In genomic region chr12:52817699-52818238, GRCh38 we compare ENCODE assay signal across 19 cellular contexts. TPM values are rescaled to one million over a fixed set of nuclear protein-coding genes. Genes with fewer than 3 reads are reported as not detected.
A peak's percentile ranks its signal among the peaks of the same experiment; 100 is the strongest.
DNase-seq lines count a peak whose midpoint lies in the region; ATAC-seq and TF ChIP-seq lines count a peak whose summit lies in the region.
"Had no signal": no experiment of that assay in that cellular context is flagged by ENCODE, and none has a peak within 500 bp of the region (broad histone marks: within the 10 kb centered on the region; RNA-seq: fewer than 3 reads in every experiment).

No MANE protein-coding gene starts in this region.

- CTCF ChIA-PET in activated CD8-positive, alpha-beta T cell treated with anti-CD3 and anti-CD28 coated beads for 36 hours (lab: Charles Lee): interaction anchor here (1.1 to 1.7 kb wide), 3 partner anchors 48 to 163 kb away, joined by 4 to 7 read pairs (median 4); no protein-coding TSS in a partner anchor

- H3K4me1 ChIP-seq in GM23338 (ENCODE audit: insufficient read depth): no peaks in the 10 kb centered on the region
- no peaks in the 10 kb centered on the region for H3K4me1 ChIP-seq in HAP-1

- no peak overlapping the region for H3K27ac ChIP-seq in GM23338 (ENCODE audit: low read depth)
- H3K27ac ChIP-seq: C4-2B had no signal

- TF ChIP-seq CTCF in activated CD8-positive, alpha-beta T cell treated with anti-CD3 and anti-CD28 coated beads for 36 hours (IDR thresholded peaks at IDR 0.05): no peak
- TF ChIP-seq CTCF in GM23338 (conservative IDR thresholded peaks at IDR 0.05; ENCODE audit: low read depth in 2 of 2): no peak

- peaks cover 8% of the 10 kb centered on the region for H3K4me1 Mint-ChIP-seq in activated naive CD8-positive, alpha-beta T cell treated with anti-CD3 and anti-CD28 coated beads, Interleukin-2, amount 10 ng/mL, durations not matched to agents 7 days and 5 days
- H3K4me1 Mint-ChIP-seq in activated naive CD8-positive, alpha-beta T cell treated with anti-CD3 and anti-CD28 coated beads, Interleukin-2, amount 50 U/mL, for 24 hours: peaks cover 10% of the 10 kb centered on the region
- peaks cover 10% of the 10 kb centered on the region for H3K4me1 Mint-ChIP-seq in activated CD8-positive, alpha-beta T cell treated with anti-CD3 and anti-CD28 coated beads for 36 hours (ENCODE audit: low read depth)
- peaks cover 10 to 22% (median 15%) of the 10 kb centered on the region in 4 donors for H3K4me1 Mint-ChIP-seq in naive thymus-derived CD8-positive, alpha-beta T cell
- no peaks in the 10 kb centered on the region for H3K4me1 Mint-ChIP-seq in GM23338
- H3K4me1 Mint-ChIP-seq: IgD-negative memory B cell had no signal

- H3K36me3 ChIP-seq in GM23338 (ENCODE audit: insufficient read depth): no peaks in the 10 kb centered on the region
- H3K36me3 ChIP-seq in HAP-1 (replicated peaks): no peaks in the 10 kb centered on the region

- H3K4me2 ChIP-seq in GM23338: no peak overlapping the region

- POLR2A ChIA-PET in activated naive CD8-positive, alpha-beta T cell treated with anti-CD3 and anti-CD28 coated beads, Interleukin-2, amount 10 ng/mL, durations not matched to agents 7 days and 5 days (lab: Charles Lee): no interaction called here
- POLR2A ChIA-PET in activated CD8-positive, alpha-beta T cell treated with anti-CD3 and anti-CD28 coated beads for 36 hours (lab: Charles Lee): interaction anchor here (0.8 kb wide), 1 partner anchor 28 kb away, joined by 3 read pairs; no protein-coding TSS in a partner anchor
- POLR2A ChIA-PET in naive thymus-derived CD8-positive, alpha-beta T cell (lab: Charles Lee): no interaction called here

- H3K27me3 Mint-ChIP-seq in activated naive CD8-positive, alpha-beta T cell treated with anti-CD3 and anti-CD28 coated beads, Interleukin-2, amount 10 ng/mL, durations not matched to agents 7 days and 5 days: peaks cover 2% of the 10 kb centered on the region
- no peaks in the 10 kb centered on the region for H3K27me3 Mint-ChIP-seq in activated naive CD8-positive, alpha-beta T cell treated with anti-CD3 and anti-CD28 coated beads, Interleukin-2, amount 50 U/mL, for 24 hours
- H3K27me3 Mint-ChIP-seq in activated CD8-positive, alpha-beta T cell treated with anti-CD3 and anti-CD28 coated beads for 36 hours: peaks cover 1% of the 10 kb centered on the region
- H3K27me3 Mint-ChIP-seq in naive thymus-derived CD8-positive, alpha-beta T cell: peaks cover 0 to 4% (median 0%) of the 10 kb centered on the region in 5 donors
- peaks cover 4% of the 10 kb centered on the region for H3K27me3 Mint-ChIP-seq in GM23338 (ENCODE audit: insufficient read depth, low read depth, poor library complexity)

- H4K20me1 ChIP-seq in GM23338 (replicated peaks; ENCODE audit: insufficient read depth): no peaks in the 10 kb centered on the region

- peak; percentile 93 for ATAC-seq in activated naive CD8-positive, alpha-beta T cell treated with anti-CD3 and anti-CD28 coated beads, Interleukin-2, amount 10 ng/mL, durations not matched to agents 7 days and 5 days (ENCODE audit: low read depth)
- no peak for ATAC-seq in activated naive CD8-positive, alpha-beta T cell treated with anti-CD3 and anti-CD28 coated beads, Interleukin-2, amount 50 U/mL, for 24 hours
- peak; percentile 68 for ATAC-seq in activated CD8-positive, alpha-beta T cell treated with anti-CD3 and anti-CD28 coated beads for 36 hours
- ATAC-seq in naive thymus-derived CD8-positive, alpha-beta T cell: peak in 1 of 2 donors; percentile 53
- ATAC-seq in GM23338: no peak
- ATAC-seq: HepG2 had no signal

- H3K9me3 ChIP-seq in HAP-1: no peaks in the 10 kb centered on the region; the same call in 1 of the 2 replicates

- peak overlapping the region; percentile 35 for H3K27ac Mint-ChIP-seq in activated naive CD8-positive, alpha-beta T cell treated with anti-CD3 and anti-CD28 coated beads, Interleukin-2, amount 10 ng/mL, durations not matched to agents 7 days and 5 days
- H3K27ac Mint-ChIP-seq in activated naive CD8-positive, alpha-beta T cell treated with anti-CD3 and anti-CD28 coated beads, Interleukin-2, amount 50 U/mL, for 24 hours: no peak overlapping the region
- no peak overlapping the region for H3K27ac Mint-ChIP-seq in activated CD8-positive, alpha-beta T cell treated with anti-CD3 and anti-CD28 coated beads for 36 hours
- peak overlapping the region in 4 of 10 donors; percentile 19 to 76 (median 56) for H3K27ac Mint-ChIP-seq in naive thymus-derived CD8-positive, alpha-beta T cell
- H3K27ac Mint-ChIP-seq in GM23338: no peak overlapping the region
- H3K27ac Mint-ChIP-seq: IgD-negative memory B cell had no signal

- H3F3A ChIP-seq in GM23338 (replicated peaks; ENCODE audit: low read depth): no peaks in the 10 kb centered on the region

- intact Hi-C loops in activated CD8-positive, alpha-beta T cell treated with anti-CD3 and anti-CD28 coated beads for 36 hours (cut with micrococcal nuclease): no loop called here
- intact Hi-C loops in head of caudate nucleus (cut with DNase I): no loop called here

- H3K27me3 ChIP-seq in GM23338 (ENCODE audit: insufficient read depth): no peaks in the 10 kb centered on the region
- H3K27me3 ChIP-seq in HAP-1 (ENCODE audit: low read depth): peaks cover 8% of the 10 kb centered on the region; the same call in 1 of the 2 replicates

- in situ Hi-C loops in HAP-1 (cut with MboI; ENCODE audit: low sequenced_read_pairs): no loop called here

- no peaks in the 10 kb centered on the region for H3K9me3 Mint-ChIP-seq in activated naive CD8-positive, alpha-beta T cell treated with anti-CD3 and anti-CD28 coated beads, Interleukin-2, amount 10 ng/mL, durations not matched to agents 7 days and 5 days
- no peaks in the 10 kb centered on the region for H3K9me3 Mint-ChIP-seq in activated naive CD8-positive, alpha-beta T cell treated with anti-CD3 and anti-CD28 coated beads, Interleukin-2, amount 50 U/mL, for 24 hours
- H3K9me3 Mint-ChIP-seq in activated CD8-positive, alpha-beta T cell treated with anti-CD3 and anti-CD28 coated beads for 36 hours: no peaks in the 10 kb centered on the region
- H3K9me3 Mint-ChIP-seq in naive thymus-derived CD8-positive, alpha-beta T cell: no peaks in the 10 kb centered on the region
- H3K9me3 Mint-ChIP-seq in GM23338: no peaks in the 10 kb centered on the region
- H3K9me3 Mint-ChIP-seq: CD4-positive, alpha-beta memory T cell; IgD-negative memory B cell had no signal

- no peaks in the 10 kb centered on the region for H3K36me3 Mint-ChIP-seq in activated naive CD8-positive, alpha-beta T cell treated with anti-CD3 and anti-CD28 coated beads, Interleukin-2, amount 10 ng/mL, durations not matched to agents 7 days and 5 days
- no peaks in the 10 kb centered on the region for H3K36me3 Mint-ChIP-seq in activated naive CD8-positive, alpha-beta T cell treated with anti-CD3 and anti-CD28 coated beads, Interleukin-2, amount 50 U/mL, for 24 hours (ENCODE audit: low read depth)
- H3K36me3 Mint-ChIP-seq in activated CD8-positive, alpha-beta T cell treated with anti-CD3 and anti-CD28 coated beads for 36 hours (ENCODE audit: low read depth): no peaks in the 10 kb centered on the region
- no peaks in the 10 kb centered on the region for H3K36me3 Mint-ChIP-seq in naive thymus-derived CD8-positive, alpha-beta T cell
- H3K36me3 Mint-ChIP-seq in GM23338 (ENCODE audit: low read depth): no peaks in the 10 kb centered on the region
- H3K36me3 Mint-ChIP-seq: CD4-positive, alpha-beta memory T cell had no signal

- no peak overlapping the region for H2AFZ ChIP-seq in GM23338

- H3K4me3 Mint-ChIP-seq in activated naive CD8-positive, alpha-beta T cell treated with anti-CD3 and anti-CD28 coated beads, Interleukin-2, amount 10 ng/mL, durations not matched to agents 7 days and 5 days: no peak overlapping the region
- no peak overlapping the region for H3K4me3 Mint-ChIP-seq in activated naive CD8-positive, alpha-beta T cell treated with anti-CD3 and anti-CD28 coated beads, Interleukin-2, amount 50 U/mL, for 24 hours
- no peak overlapping the region for H3K4me3 Mint-ChIP-seq in activated CD8-positive, alpha-beta T cell treated with anti-CD3 and anti-CD28 coated beads for 36 hours
- peak overlapping the region in 6 of 10 donors; percentile 20 to 50 (median 31) for H3K4me3 Mint-ChIP-seq in naive thymus-derived CD8-positive, alpha-beta T cell
- H3K4me3 Mint-ChIP-seq in GM23338: no peak overlapping the region
- H3K4me3 Mint-ChIP-seq: CD4-positive, alpha-beta memory T cell; IgD-negative memory B cell had no signal

- no peak for DNase-seq in activated naive CD8-positive, alpha-beta T cell treated with anti-CD3 and anti-CD28 coated beads, Interleukin-2, amount 10 ng/mL, durations not matched to agents 7 days and 5 days
- DNase-seq in activated naive CD8-positive, alpha-beta T cell treated with anti-CD3 and anti-CD28 coated beads, Interleukin-2, amount 50 U/mL, for 24 hours: no peak
- DNase-seq in Jurkat, Clone E6-1 (ENCODE audit: low read depth, low spot score): peak; percentile 57
- no peak for DNase-seq in activated CD8-positive, alpha-beta T cell treated with anti-CD3 and anti-CD28 coated beads for 36 hours
- DNase-seq in naive thymus-derived CD8-positive, alpha-beta T cell: no peak
- DNase-seq in head of caudate nucleus: no peak
- no peak for DNase-seq in GM23338 (ENCODE audit: low spot score)
- no peak for DNase-seq in HAP-1 (ENCODE audit: low spot score in 2 of 2)
- DNase-seq: ACHN; Calu3; CD4-positive, alpha-beta memory T cell; DMS79 treated with DMSO at 0.1 percent for 48 hours; GF-D8; GOT3; H7 had no signal

- H3K4me3 ChIP-seq in Jurkat, Clone E6-1 (ENCODE audit: low read length): no peak overlapping the region
- H3K4me3 ChIP-seq in GM23338 (no peak overlapping the region), HAP-1 (no peak overlapping the region)

- no peaks in the 10 kb centered on the region for H3K9me2 ChIP-seq in GM23338 (ENCODE audit: insufficient read depth)

- no peaks in the 10 kb centered on the region for H3K79me2 ChIP-seq in GM23338 (replicated peaks; ENCODE audit: insufficient read depth)

RNA-seq across cellular contexts. Expression of gene KRT4, which starts 3.9 kb away (rescaled TPM):
- total RNA-seq in activated naive CD8-positive, alpha-beta T cell treated with anti-CD3 and anti-CD28 coated beads, Interleukin-2, amount 10 ng/mL, durations not matched to agents 7 days and 5 days: not detected
- not detected for polyA plus RNA-seq in Jurkat, Clone E6-1 (2012; ENCODE audit: insufficient read depth, insufficient read length)
- under 1 TPM; 0.11 to 0.16 TPM for total RNA-seq in activated CD8-positive, alpha-beta T cell treated with anti-CD3 and anti-CD28 coated beads for 36 hours
- not detected for total RNA-seq in naive thymus-derived CD8-positive, alpha-beta T cell
- not detected for polyA plus RNA-seq in naive thymus-derived CD8-positive, alpha-beta T cell
- not detected in 2 replicates for total RNA-seq in GM23338 (2014; rRNA removed; shearing (Covaris generic))
- polyA plus RNA-seq in GM23338 (2016; fragmentation: Nextera tagmentation; extraction: Ambion mirVana): not detected in 2 replicates
- total RNA-seq: Calu3; CD4-positive, alpha-beta memory T cell; H7; HepG2 had no signal
- polyA plus RNA-seq: CD4-positive, alpha-beta memory T cell; HepG2; IgD-negative memory B cell had no signal

RNA-seq across cellular contexts. Expression of gene KRT79, which starts 16.3 kb away (rescaled TPM):
- not detected for total RNA-seq in activated naive CD8-positive, alpha-beta T cell treated with anti-CD3 and anti-CD28 coated beads, Interleukin-2, amount 10 ng/mL, durations not matched to agents 7 days and 5 days
- not detected for polyA plus RNA-seq in Jurkat, Clone E6-1 (2012; ENCODE audit: insufficient read depth, insufficient read length)
- total RNA-seq in activated CD8-positive, alpha-beta T cell treated with anti-CD3 and anti-CD28 coated beads for 36 hours: 1 to 10 TPM in 1 of 2 experiments, under 1 TPM in 1; 0.87 to 1.6 TPM
- total RNA-seq in naive thymus-derived CD8-positive, alpha-beta T cell: not detected
- polyA plus RNA-seq in naive thymus-derived CD8-positive, alpha-beta T cell: not detected
- 0.21 TPM in 1 of 2 replicates, not detected in the other for total RNA-seq in GM23338 (2014; rRNA removed; shearing (Covaris generic))
- polyA plus RNA-seq in GM23338 (2016; fragmentation: Nextera tagmentation; extraction: Ambion mirVana): not detected in 2 replicates
- total RNA-seq: Calu3; CD4-positive, alpha-beta memory T cell; H7; HepG2 had no signal
- polyA plus RNA-seq: BJ; CD4-positive, alpha-beta memory T cell; IgD-negative memory B cell had no signal

RNA-seq across cellular contexts. Expression of gene KRT3, which starts 21.9 kb away (rescaled TPM):
- total RNA-seq in activated naive CD8-positive, alpha-beta T cell treated with anti-CD3 and anti-CD28 coated beads, Interleukin-2, amount 10 ng/mL, durations not matched to agents 7 days and 5 days: not detected
- polyA plus RNA-seq in Jurkat, Clone E6-1 (2012; ENCODE audit: insufficient read depth, insufficient read length): not detected
- not detected for total RNA-seq in activated CD8-positive, alpha-beta T cell treated with anti-CD3 and anti-CD28 coated beads for 36 hours
- not detected for total RNA-seq in naive thymus-derived CD8-positive, alpha-beta T cell
- polyA plus RNA-seq in naive thymus-derived CD8-positive, alpha-beta T cell: not detected
- total RNA-seq in GM23338 (2014; rRNA removed; shearing (Covaris generic)): not detected in 2 replicates
- not detected in 2 replicates for polyA plus RNA-seq in GM23338 (2016; fragmentation: Nextera tagmentation; extraction: Ambion mirVana)
- total RNA-seq: Calu3; CD4-positive, alpha-beta memory T cell; H7; HepG2 had no signal
- polyA plus RNA-seq: BJ; CD4-positive, alpha-beta memory T cell; HepG2; IgD-negative memory B cell had no signal

RNA-seq across cellular contexts. Expression of gene KRT78, which starts 31.0 kb away (rescaled TPM):
- total RNA-seq in activated naive CD8-positive, alpha-beta T cell treated with anti-CD3 and anti-CD28 coated beads, Interleukin-2, amount 10 ng/mL, durations not matched to agents 7 days and 5 days: not detected
- not detected for polyA plus RNA-seq in Jurkat, Clone E6-1 (2012; ENCODE audit: insufficient read depth, insufficient read length)
- total RNA-seq in activated CD8-positive, alpha-beta T cell treated with anti-CD3 and anti-CD28 coated beads for 36 hours: not detected
- total RNA-seq in naive thymus-derived CD8-positive, alpha-beta T cell: not detected
- not detected for polyA plus RNA-seq in naive thymus-derived CD8-positive, alpha-beta T cell
- not detected in 2 replicates for total RNA-seq in GM23338 (2014; rRNA removed; shearing (Covaris generic))
- not detected in 2 replicates for polyA plus RNA-seq in GM23338 (2016; fragmentation: Nextera tagmentation; extraction: Ambion mirVana)
- total RNA-seq: CD4-positive, alpha-beta memory T cell; H7; HepG2 had no signal
- polyA plus RNA-seq: BJ; CD4-positive, alpha-beta memory T cell; HepG2; IgD-negative memory B cell had no signal

RNA-seq across cellular contexts. Expression of gene KRT76, which starts 40.6 kb away (rescaled TPM):
- total RNA-seq in activated naive CD8-positive, alpha-beta T cell treated with anti-CD3 and anti-CD28 coated beads, Interleukin-2, amount 10 ng/mL, durations not matched to agents 7 days and 5 days: not detected
- polyA plus RNA-seq in Jurkat, Clone E6-1 (2012; ENCODE audit: insufficient read depth, insufficient read length): not detected
- not detected for total RNA-seq in activated CD8-positive, alpha-beta T cell treated with anti-CD3 and anti-CD28 coated beads for 36 hours
- total RNA-seq in naive thymus-derived CD8-positive, alpha-beta T cell: not detected
- not detected for polyA plus RNA-seq in naive thymus-derived CD8-positive, alpha-beta T cell
- total RNA-seq in GM23338 (2014; rRNA removed; shearing (Covaris generic)): not detected in 2 replicates
- polyA plus RNA-seq in GM23338 (2016; fragmentation: Nextera tagmentation; extraction: Ambion mirVana): not detected in 2 replicates
- total RNA-seq: Calu3; CD4-positive, alpha-beta memory T cell; H7; HepG2 had no signal
- polyA plus RNA-seq: BJ; CD4-positive, alpha-beta memory T cell; HepG2; IgD-negative memory B cell had no signal

Comparison
In these comparisons a context has a peak if more than half of its experiments do, and no peak if none do; other contexts are left out.
1. ATAC-seq: peak in activated naive CD8-positive, alpha-beta T cell treated with anti-CD3 and anti-CD28 coated beads, Interleukin-2, amount 10 ng/mL, durations not matched to agents 7 days and 5 days (single experiment) and activated CD8-positive, alpha-beta T cell treated with anti-CD3 and anti-CD28 coated beads for 36 hours (single experiment); none in activated naive CD8-positive, alpha-beta T cell treated with anti-CD3 and anti-CD28 coated beads, Interleukin-2, amount 50 U/mL, for 24 hours (single experiment) and GM23338 (single experiment).
2. H3K4me3 Mint-ChIP-seq: peak in naive thymus-derived CD8-positive, alpha-beta T cell (6 of 10); none in activated naive CD8-positive, alpha-beta T cell treated with anti-CD3 and anti-CD28 coated beads, Interleukin-2, amount 10 ng/mL, durations not matched to agents 7 days and 5 days (single experiment), activated naive CD8-positive, alpha-beta T cell treated with anti-CD3 and anti-CD28 coated beads, Interleukin-2, amount 50 U/mL, for 24 hours (single experiment), activated CD8-positive, alpha-beta T cell treated with anti-CD3 and anti-CD28 coated beads for 36 hours (single experiment) and GM23338 (single experiment).